Comparison of ENCODE assay signal across 1 cellular context in the genomic region with DNA sequence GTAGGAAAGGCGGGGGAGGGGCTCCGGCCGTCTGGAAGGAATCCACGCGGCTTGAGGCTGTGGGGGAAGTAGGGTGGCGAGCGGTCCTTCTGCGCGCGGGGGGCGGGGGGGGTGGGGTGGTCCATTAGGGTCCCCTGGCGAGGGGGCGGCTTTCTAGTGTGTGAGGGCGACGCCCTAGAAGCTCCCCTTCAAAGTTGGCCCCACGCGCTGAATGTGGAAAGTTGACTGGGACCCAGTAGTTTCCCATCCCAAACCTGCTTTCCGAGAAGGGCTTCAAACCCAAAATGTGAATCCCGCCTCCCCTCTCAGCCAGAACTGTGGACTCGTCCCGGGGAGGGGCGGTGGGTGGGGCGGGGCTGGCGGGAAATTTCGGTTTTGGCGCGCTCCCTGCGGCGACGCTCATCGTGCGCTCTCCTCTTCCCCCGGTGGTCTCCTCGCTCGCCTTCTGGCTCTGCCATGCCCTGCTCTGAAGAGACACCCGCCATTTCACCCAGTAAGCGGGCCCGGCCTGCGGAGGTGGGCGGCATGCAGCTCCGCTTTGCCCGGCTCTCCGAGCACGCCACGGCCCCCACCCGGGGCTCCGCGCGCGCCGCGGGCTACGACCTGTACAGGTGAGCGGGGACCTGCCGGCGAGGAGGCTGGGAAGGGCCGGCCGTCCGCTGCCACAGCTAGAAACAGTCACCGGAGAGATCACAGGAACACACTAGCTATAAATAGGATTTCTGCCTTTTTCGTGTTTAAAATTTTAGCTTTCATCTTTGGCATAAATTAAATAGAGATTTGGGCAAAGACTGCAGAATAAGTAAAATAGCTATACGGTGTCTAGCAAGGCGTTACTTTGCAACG.
TF ChIP-seq lines count a peak whose summit lies in the region.

No MANE protein-coding gene starts in this region.

TF ChIP-seq in GM12878, 131 proteins besides CTCF, POLR2A, EP300 and RAD21 (continued from another document):
- TF ChIP-seq, protein P1, sequence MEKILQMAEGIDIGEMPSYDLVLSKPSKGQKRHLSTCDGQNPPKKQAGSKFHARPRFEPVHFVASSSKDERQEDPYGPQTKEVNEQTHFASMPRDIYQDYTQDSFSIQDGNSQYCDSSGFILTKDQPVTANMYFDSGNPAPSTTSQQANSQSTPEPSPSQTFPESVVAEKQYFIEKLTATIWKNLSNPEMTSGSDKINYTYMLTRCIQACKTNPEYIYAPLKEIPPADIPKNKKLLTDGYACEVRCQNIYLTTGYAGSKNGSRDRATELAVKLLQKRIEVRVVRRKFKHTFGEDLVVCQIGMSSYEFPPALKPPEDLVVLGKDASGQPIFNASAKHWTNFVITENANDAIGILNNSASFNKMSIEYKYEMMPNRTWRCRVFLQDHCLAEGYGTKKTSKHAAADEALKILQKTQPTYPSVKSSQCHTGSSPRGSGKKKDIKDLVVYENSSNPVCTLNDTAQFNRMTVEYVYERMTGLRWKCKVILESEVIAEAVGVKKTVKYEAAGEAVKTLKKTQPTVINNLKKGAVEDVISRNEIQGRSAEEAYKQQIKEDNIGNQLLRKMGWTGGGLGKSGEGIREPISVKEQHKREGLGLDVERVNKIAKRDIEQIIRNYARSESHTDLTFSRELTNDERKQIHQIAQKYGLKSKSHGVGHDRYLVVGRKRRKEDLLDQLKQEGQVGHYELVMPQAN (conservative IDR thresholded peaks at IDR 0.05), result peak; percentile 99
- peak; percentile 81; the same call in 1 of the 2 replicates for TF ChIP-seq MXI1 (IDR thresholded peaks at IDR 0.05; ENCODE audit: low read depth, low read length)
